8 cellular contexts compared by ENCODE assay signal in genomic region chr10:43201545-43202131, GRCh38.
A peak's percentile ranks its signal among the peaks of the same experiment; 100 is the strongest.
DNase-seq lines count a peak whose midpoint lies in the region; ATAC-seq and TF ChIP-seq lines count a peak whose summit lies in the region.

No MANE protein-coding gene starts in this region.

- peak; percentile 5 for DNase-seq in activated CD4-positive, alpha-beta T cell treated with anti-CD3 and anti-CD28 coated beads, Interleukin-2, amount 10 ng/mL, durations not matched to agents 7 days and 5 days
- DNase-seq in activated CD4-positive, alpha-beta T cell treated with anti-CD3 and anti-CD28 coated beads, Interleukin-2, amount 50 U/mL, for 1 hour: no peak
- DNase-seq in activated CD8-positive, alpha-beta memory T cell treated with anti-CD3 and anti-CD28 coated beads for 24 hours: peak; percentile 50
- DNase-seq in prostate gland (ENCODE audit: low spot score) (no peak), DMS114 treated with DMSO at 0.1 percent for 48 hours (lab: John Stamatoyannopoulos, UW; ENCODE audit: unreplicated experiment) (no peak)

- H3K27ac Mint-ChIP-seq in activated CD4-positive, alpha-beta T cell treated with anti-CD3 and anti-CD28 coated beads, Interleukin-2, amount 10 ng/mL, durations not matched to agents 7 days and 5 days: no peak overlapping the region
- H3K27ac Mint-ChIP-seq in stimulated activated memory B cell treated with anti-CD40 and anti-IgM and Interleukin-4, amounts not matched to agents 10 μg/mL and 1 μg/mL and 100 μg/mL, for 72 hours: no peak overlapping the region

- no peak for TF ChIP-seq CTCF in prostate gland (IDR thresholded peaks at IDR 0.05)

- no peak for ATAC-seq in stimulated activated memory B cell treated with anti-CD40 and anti-IgM and Interleukin-4, amounts not matched to agents 10 μg/mL and 1 μg/mL and 100 μg/mL, for 72 hours
- ATAC-seq in HG03520 (IDR thresholded peaks at IDR 0.05; ENCODE audit: unreplicated experiment): no peak

- H3K4me3 ChIP-seq in iPS-20b (ENCODE audit: low read length) (peak overlapping the region; percentile 81), prostate gland (no peak overlapping the region)

- H3K4me1 ChIP-seq in iPS-20b (ENCODE audit: insufficient read depth, low read length) (no peaks in the 10 kb centered on the region; the same call in 1 of the 2 replicates), prostate gland (replicated peaks) (no peaks in the 10 kb centered on the region)

- POLR2A ChIA-PET in activated CD4-positive, alpha-beta T cell treated with anti-CD3 and anti-CD28 coated beads, Interleukin-2, amount 10 ng/mL, durations not matched to agents 7 days and 5 days (lab: Charles Lee): no interaction called here

- H3K9me3 Mint-ChIP-seq in activated CD4-positive, alpha-beta T cell treated with anti-CD3 and anti-CD28 coated beads, Interleukin-2, amount 10 ng/mL, durations not matched to agents 7 days and 5 days: no peaks in the 10 kb centered on the region
- H3K9me3 Mint-ChIP-seq in stimulated activated memory B cell treated with anti-CD40 and anti-IgM and Interleukin-4, amounts not matched to agents 10 μg/mL and 1 μg/mL and 100 μg/mL, for 72 hours: no peaks in the 10 kb centered on the region

- H3K36me3 ChIP-seq in iPS-20b (ENCODE audit: insufficient read depth, low read depth, low read length) (peaks cover 44% of the 10 kb centered on the region), prostate gland (no peaks in the 10 kb centered on the region)

- TF ChIP-seq POLR2A in prostate gland (IDR thresholded peaks at IDR 0.05): no peak

- peak overlapping the region; percentile 27; the same call in 1 of the 2 replicates for H3K9ac ChIP-seq in iPS-20b (ENCODE audit: low read depth, low read length)

- H3K4me3 Mint-ChIP-seq in activated CD4-positive, alpha-beta T cell treated with anti-CD3 and anti-CD28 coated beads, Interleukin-2, amount 10 ng/mL, durations not matched to agents 7 days and 5 days: no peak overlapping the region
- peak overlapping the region; percentile 84 for H3K4me3 Mint-ChIP-seq in stimulated activated memory B cell treated with anti-CD40 and anti-IgM and Interleukin-4, amounts not matched to agents 10 μg/mL and 1 μg/mL and 100 μg/mL, for 72 hours

- H3K27ac ChIP-seq in iPS-20b (ENCODE audit: low read length) (no peak overlapping the region), prostate gland (no peak overlapping the region)

- H3K27me3 ChIP-seq in iPS-20b (ENCODE audit: insufficient read depth, low read length): no peaks in the 10 kb centered on the region
- H3K27me3 ChIP-seq in prostate gland (replicated peaks; ENCODE audit: insufficient read depth): no peaks in the 10 kb centered on the region

- CTCF ChIA-PET in activated CD4-positive, alpha-beta T cell treated with anti-CD3 and anti-CD28 coated beads, Interleukin-2, amount 10 ng/mL, durations not matched to agents 7 days and 5 days (lab: Charles Lee): interaction anchor here (0.6 to 1.7 kb wide), 19 partner anchors 8 to 261 kb away, joined by 3 to 12 read pairs (median 4); partner anchors contain the start of gene CSGALNACT2

- WGBS in prostate gland: 89% methylated on average over 11 of the region's 11 CpGs

- no peaks in the 10 kb centered on the region for H3K27me3 Mint-ChIP-seq in activated CD4-positive, alpha-beta T cell treated with anti-CD3 and anti-CD28 coated beads, Interleukin-2, amount 10 ng/mL, durations not matched to agents 7 days and 5 days
- H3K27me3 Mint-ChIP-seq in stimulated activated memory B cell treated with anti-CD40 and anti-IgM and Interleukin-4, amounts not matched to agents 10 μg/mL and 1 μg/mL and 100 μg/mL, for 72 hours: no peaks in the 10 kb centered on the region

- no peaks in the 10 kb centered on the region for H3K9me3 ChIP-seq in iPS-20b (ENCODE audit: insufficient read depth, low read depth, low read length)
- H3K9me3 ChIP-seq in prostate gland: no peaks in the 10 kb centered on the region

- H3K4me1 Mint-ChIP-seq in activated CD4-positive, alpha-beta T cell treated with anti-CD3 and anti-CD28 coated beads, Interleukin-2, amount 10 ng/mL, durations not matched to agents 7 days and 5 days: peaks cover 9% of the 10 kb centered on the region
- H3K4me1 Mint-ChIP-seq in stimulated activated memory B cell treated with anti-CD40 and anti-IgM and Interleukin-4, amounts not matched to agents 10 μg/mL and 1 μg/mL and 100 μg/mL, for 72 hours: peaks cover 9% of the 10 kb centered on the region

- intact Hi-C loops in prostate gland (cut with DNase I): no loop called here

- no peaks in the 10 kb centered on the region for H3K36me3 Mint-ChIP-seq in activated CD4-positive, alpha-beta T cell treated with anti-CD3 and anti-CD28 coated beads, Interleukin-2, amount 10 ng/mL, durations not matched to agents 7 days and 5 days (ENCODE audit: low read depth)
- no peaks in the 10 kb centered on the region for H3K36me3 Mint-ChIP-seq in stimulated activated memory B cell treated with anti-CD40 and anti-IgM and Interleukin-4, amounts not matched to agents 10 μg/mL and 1 μg/mL and 100 μg/mL, for 72 hours

Comparison
In these comparisons a context has a peak if more than half of its experiments do, and no peak if none do; other contexts are left out.
1. DNase-seq: peak in activated CD4-positive, alpha-beta T cell treated with anti-CD3 and anti-CD28 coated beads, Interleukin-2, amount 10 ng/mL, durations not matched to agents 7 days and 5 days (single experiment) and activated CD8-positive, alpha-beta memory T cell treated with anti-CD3 and anti-CD28 coated beads for 24 hours (single experiment); none in activated CD4-positive, alpha-beta T cell treated with anti-CD3 and anti-CD28 coated beads, Interleukin-2, amount 50 U/mL, for 1 hour (single experiment), prostate gland (single experiment) and DMS114 treated with DMSO at 0.1 percent for 48 hours (single experiment).